In genomic region chr3:17195856-17196604, GRCh38 we compare ENCODE assay signal across 8 cellular contexts.
DNase-seq lines count a peak whose midpoint lies in the region; ATAC-seq lines count a peak whose summit lies in the region.

No MANE protein-coding gene starts in this region.

- peaks cover under 1% of the 10 kb centered on the region for H3K36me3 ChIP-seq in mesodermal cell (ENCODE audit: control insufficient read depth, insufficient read depth, low read length)

- H3K9me3 ChIP-seq in T-helper 17 cell (ENCODE audit: control insufficient read depth, low read length, poor library complexity, severe bottlenecking) (no peaks in the 10 kb centered on the region), mesodermal cell (ENCODE audit: control insufficient read depth, low read length) (no peaks in the 10 kb centered on the region)

- H3K36me3 Mint-ChIP-seq in T-helper 17 cell (ENCODE audit: low read depth) = no peaks in the 10 kb centered on the region
- peaks cover 2% of the 10 kb centered on the region for H3K36me3 Mint-ChIP-seq in activated CD4-positive, alpha-beta memory T cell treated with anti-CD3 and anti-CD28 coated beads for 36 hours
- H3K36me3 Mint-ChIP-seq in activated naive CD4-positive, alpha-beta T cell treated with anti-CD3 and anti-CD28 coated beads, Interleukin-2, amount 50 U/mL, for 72 hours = peaks cover 0 to 2% of the 10 kb centered on the region in 2 donors

- CTCF ChIA-PET in activated CD4-positive, alpha-beta memory T cell treated with anti-CD3 and anti-CD28 coated beads for 36 hours (lab: Charles Lee) = interaction anchor here (0.7 kb wide), 1 partner anchor 595 kb away, joined by 3 read pairs; no protein-coding TSS in a partner anchor

- 68 to 69% methylated on average over 4 of the region's 5 CpGs for WGBS in mesodermal cell (ENCODE audit: insufficient coverage in 2 of 2), 2 experiments

- H3K4me3 Mint-ChIP-seq in T-helper 17 cell = no peak overlapping the region
- no peak overlapping the region for H3K4me3 Mint-ChIP-seq in activated CD4-positive, alpha-beta memory T cell treated with anti-CD3 and anti-CD28 coated beads for 36 hours

- H3K4me3 ChIP-seq in mesodermal cell (ENCODE audit: extremely low read depth, insufficient read depth, low read length, poor library complexity, severe bottlenecking) = no peak overlapping the region

- no peak overlapping the region for H3K27ac Mint-ChIP-seq in T-helper 17 cell
- H3K27ac Mint-ChIP-seq in activated CD4-positive, alpha-beta memory T cell treated with anti-CD3 and anti-CD28 coated beads for 36 hours = no peak overlapping the region
- H3K27ac Mint-ChIP-seq in activated naive CD4-positive, alpha-beta T cell treated with anti-CD3 and anti-CD28 coated beads, Interleukin-2, amount 50 U/mL, for 72 hours = no peak overlapping the region

- no peaks in the 10 kb centered on the region for H3K27me3 Mint-ChIP-seq in T-helper 17 cell
- H3K27me3 Mint-ChIP-seq in activated CD4-positive, alpha-beta memory T cell treated with anti-CD3 and anti-CD28 coated beads for 36 hours = no peaks in the 10 kb centered on the region

- H3K27ac ChIP-seq in mesodermal cell (ENCODE audit: low read depth, low read length, severe bottlenecking) = peak overlapping the region; percentile 26

- no peaks in the 10 kb centered on the region for H3K4me1 ChIP-seq in mesodermal cell (ENCODE audit: control insufficient read depth, insufficient read depth, low read length, poor library complexity, severe bottlenecking)

- peaks cover 13% of the 10 kb centered on the region for H3K4me1 Mint-ChIP-seq in T-helper 17 cell
- peaks cover 6% of the 10 kb centered on the region for H3K4me1 Mint-ChIP-seq in activated CD4-positive, alpha-beta memory T cell treated with anti-CD3 and anti-CD28 coated beads for 36 hours (ENCODE audit: low read depth)

- ATAC-seq in GM19023 (IDR thresholded peaks at IDR 0.05; ENCODE audit: unreplicated experiment) = peak; percentile 71
- ATAC-seq in HG03064 (IDR thresholded peaks at IDR 0.05; ENCODE audit: low read depth, unreplicated experiment) = peak; percentile 75
- peak; percentile 32 for ATAC-seq in T-helper 17 cell
- ATAC-seq in activated naive CD4-positive, alpha-beta T cell treated with anti-CD3 and anti-CD28 coated beads, Interleukin-2, amount 50 U/mL, for 72 hours = no peak

- POLR2A ChIA-PET in activated CD4-positive, alpha-beta memory T cell treated with anti-CD3 and anti-CD28 coated beads for 36 hours (lab: Charles Lee) = no interaction called here

- intact Hi-C loops in activated CD4-positive, alpha-beta memory T cell treated with anti-CD3 and anti-CD28 coated beads for 36 hours (cut with micrococcal nuclease) = no loop called here

- peak; percentile 14 for DNase-seq in AG08395 (ENCODE audit: low spot score)
- no peak for DNase-seq in T-helper 17 cell
- no peak for DNase-seq in activated CD4-positive, alpha-beta memory T cell treated with anti-CD3 and anti-CD28 coated beads for 36 hours
- no peak for DNase-seq in activated naive CD4-positive, alpha-beta T cell treated with anti-CD3 and anti-CD28 coated beads, Interleukin-2, amount 50 U/mL, for 72 hours (ENCODE audit: low spot score in 2 of 2)
- DNase-seq in NCI-H1436 (lab: John Stamatoyannopoulos, UW) = no peak

- no peaks in the 10 kb centered on the region for H3K9me3 Mint-ChIP-seq in activated CD4-positive, alpha-beta memory T cell treated with anti-CD3 and anti-CD28 coated beads for 36 hours
- H3K9me3 Mint-ChIP-seq in activated naive CD4-positive, alpha-beta T cell treated with anti-CD3 and anti-CD28 coated beads, Interleukin-2, amount 50 U/mL, for 72 hours = no peaks in the 10 kb centered on the region

Comparison
In these comparisons a context has a peak if more than half of its experiments do, and no peak if none do; other contexts are left out.
1. ATAC-seq: peak in GM19023 (single experiment), HG03064 (single experiment) and T-helper 17 cell (single experiment); none in activated naive CD4-positive, alpha-beta T cell treated with anti-CD3 and anti-CD28 coated beads, Interleukin-2, amount 50 U/mL, for 72 hours (0 of 2).